1 cellular context compared by ENCODE assay signal in the genomic region with DNA sequence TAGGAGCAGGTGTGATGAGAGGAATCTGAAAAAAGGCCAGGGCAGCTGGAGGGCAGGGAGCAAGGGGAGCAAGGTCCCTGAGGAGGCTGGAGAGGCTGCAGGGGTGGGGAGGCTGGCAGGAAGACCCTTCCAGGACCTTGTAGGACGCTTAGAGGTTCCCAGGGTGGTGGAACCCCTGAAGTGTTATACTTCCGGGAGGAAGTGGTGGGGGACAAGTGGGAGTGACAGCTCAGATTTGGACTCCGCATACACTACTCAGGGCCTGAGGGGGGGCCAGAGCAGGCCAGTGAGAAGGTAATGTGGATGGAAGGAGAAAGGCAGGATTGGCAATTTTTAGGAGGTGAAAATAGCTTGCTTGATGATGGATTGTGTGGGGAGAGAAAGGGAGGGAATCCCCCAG.
TF ChIP-seq lines count a peak whose summit lies in the region.

No MANE protein-coding gene starts in this region.

TF ChIP-seq in GM23338, 12 proteins besides CTCF, POLR2A, EP300 and RAD21:
- TF ChIP-seq STAT1 (IDR thresholded peaks at IDR 0.05; ENCODE audit: unreplicated experiment): no peak
- TF ChIP-seq, protein P1, sequence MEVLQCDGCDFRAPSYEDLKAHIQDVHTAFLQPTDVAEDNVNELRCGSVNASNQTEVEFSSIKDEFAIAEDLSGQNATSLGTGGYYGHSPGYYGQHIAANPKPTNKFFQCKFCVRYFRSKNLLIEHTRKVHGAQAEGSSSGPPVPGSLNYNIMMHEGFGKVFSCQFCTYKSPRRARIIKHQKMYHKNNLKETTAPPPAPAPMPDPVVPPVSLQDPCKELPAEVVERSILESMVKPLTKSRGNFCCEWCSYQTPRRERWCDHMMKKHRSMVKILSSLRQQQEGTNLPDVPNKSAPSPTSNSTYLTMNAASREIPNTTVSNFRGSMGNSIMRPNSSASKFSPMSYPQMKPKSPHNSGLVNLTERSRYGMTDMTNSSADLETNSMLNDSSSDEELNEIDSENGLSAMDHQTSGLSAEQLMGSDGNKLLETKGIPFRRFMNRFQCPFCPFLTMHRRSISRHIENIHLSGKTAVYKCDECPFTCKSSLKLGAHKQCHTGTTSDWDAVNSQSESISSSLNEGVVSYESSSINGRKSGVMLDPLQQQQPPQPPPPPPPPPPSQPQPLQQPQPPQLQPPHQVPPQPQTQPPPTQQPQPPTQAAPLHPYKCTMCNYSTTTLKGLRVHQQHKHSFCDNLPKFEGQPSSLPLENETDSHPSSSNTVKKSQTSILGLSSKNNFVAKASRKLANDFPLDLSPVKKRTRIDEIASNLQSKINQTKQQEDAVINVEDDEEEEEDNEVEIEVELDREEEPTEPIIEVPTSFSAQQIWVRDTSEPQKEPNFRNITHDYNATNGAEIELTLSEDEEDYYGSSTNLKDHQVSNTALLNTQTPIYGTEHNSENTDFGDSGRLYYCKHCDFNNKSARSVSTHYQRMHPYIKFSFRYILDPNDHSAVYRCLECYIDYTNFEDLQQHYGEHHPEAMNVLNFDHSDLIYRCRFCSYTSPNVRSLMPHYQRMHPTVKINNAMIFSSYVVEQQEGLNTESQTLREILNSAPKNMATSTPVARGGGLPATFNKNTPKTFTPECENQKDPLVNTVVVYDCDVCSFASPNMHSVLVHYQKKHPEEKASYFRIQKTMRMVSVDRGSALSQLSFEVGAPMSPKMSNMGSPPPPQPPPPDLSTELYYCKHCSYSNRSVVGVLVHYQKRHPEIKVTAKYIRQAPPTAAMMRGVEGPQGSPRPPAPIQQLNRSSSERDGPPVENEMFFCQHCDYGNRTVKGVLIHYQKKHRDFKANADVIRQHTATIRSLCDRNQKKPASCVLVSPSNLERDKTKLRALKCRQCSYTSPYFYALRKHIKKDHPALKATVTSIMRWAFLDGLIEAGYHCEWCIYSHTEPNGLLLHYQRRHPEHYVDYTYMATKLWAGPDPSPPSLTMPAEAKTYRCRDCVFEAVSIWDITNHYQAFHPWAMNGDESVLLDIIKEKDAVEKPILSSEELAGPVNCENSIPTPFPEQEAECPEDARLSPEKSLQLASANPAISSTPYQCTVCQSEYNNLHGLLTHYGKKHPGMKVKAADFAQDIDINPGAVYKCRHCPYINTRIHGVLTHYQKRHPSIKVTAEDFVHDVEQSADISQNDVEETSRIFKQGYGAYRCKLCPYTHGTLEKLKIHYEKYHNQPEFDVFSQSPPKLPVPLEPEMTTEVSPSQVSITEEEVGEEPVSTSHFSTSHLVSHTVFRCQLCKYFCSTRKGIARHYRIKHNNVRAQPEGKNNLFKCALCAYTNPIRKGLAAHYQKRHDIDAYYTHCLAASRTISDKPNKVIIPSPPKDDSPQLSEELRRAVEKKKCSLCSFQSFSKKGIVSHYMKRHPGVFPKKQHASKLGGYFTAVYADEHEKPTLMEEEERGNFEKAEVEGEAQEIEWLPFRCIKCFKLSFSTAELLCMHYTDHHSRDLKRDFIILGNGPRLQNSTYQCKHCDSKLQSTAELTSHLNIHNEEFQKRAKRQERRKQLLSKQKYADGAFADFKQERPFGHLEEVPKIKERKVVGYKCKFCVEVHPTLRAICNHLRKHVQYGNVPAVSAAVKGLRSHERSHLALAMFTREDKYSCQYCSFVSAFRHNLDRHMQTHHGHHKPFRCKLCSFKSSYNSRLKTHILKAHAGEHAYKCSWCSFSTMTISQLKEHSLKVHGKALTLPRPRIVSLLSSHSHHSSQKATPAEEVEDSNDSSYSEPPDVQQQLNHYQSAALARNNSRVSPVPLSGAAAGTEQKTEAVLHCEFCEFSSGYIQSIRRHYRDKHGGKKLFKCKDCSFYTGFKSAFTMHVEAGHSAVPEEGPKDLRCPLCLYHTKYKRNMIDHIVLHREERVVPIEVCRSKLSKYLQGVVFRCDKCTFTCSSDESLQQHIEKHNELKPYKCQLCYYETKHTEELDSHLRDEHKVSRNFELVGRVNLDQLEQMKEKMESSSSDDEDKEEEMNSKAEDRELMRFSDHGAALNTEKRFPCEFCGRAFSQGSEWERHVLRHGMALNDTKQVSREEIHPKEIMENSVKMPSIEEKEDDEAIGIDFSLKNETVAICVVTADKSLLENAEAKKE (CRISPR knock-in tag; IDR thresholded peaks at IDR 0.05): no peak
- no peak for TF ChIP-seq CREB1 (CRISPR knock-in tag; IDR thresholded peaks at IDR 0.05; ENCODE audit: low read depth)
- TF ChIP-seq, protein P2, sequence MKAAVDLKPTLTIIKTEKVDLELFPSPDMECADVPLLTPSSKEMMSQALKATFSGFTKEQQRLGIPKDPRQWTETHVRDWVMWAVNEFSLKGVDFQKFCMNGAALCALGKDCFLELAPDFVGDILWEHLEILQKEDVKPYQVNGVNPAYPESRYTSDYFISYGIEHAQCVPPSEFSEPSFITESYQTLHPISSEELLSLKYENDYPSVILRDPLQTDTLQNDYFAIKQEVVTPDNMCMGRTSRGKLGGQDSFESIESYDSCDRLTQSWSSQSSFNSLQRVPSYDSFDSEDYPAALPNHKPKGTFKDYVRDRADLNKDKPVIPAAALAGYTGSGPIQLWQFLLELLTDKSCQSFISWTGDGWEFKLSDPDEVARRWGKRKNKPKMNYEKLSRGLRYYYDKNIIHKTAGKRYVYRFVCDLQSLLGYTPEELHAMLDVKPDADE (IDR thresholded peaks at IDR 0.05): no peak
- TF ChIP-seq EZH2phosphoT487 (IDR thresholded peaks at IDR 0.05; ENCODE audit: unreplicated experiment): no peak
- TF ChIP-seq ZNF331 (CRISPR knock-in tag; IDR thresholded peaks at IDR 0.05; ENCODE audit: low read depth): no peak
- TF ChIP-seq NANOG (IDR thresholded peaks at IDR 0.05; ENCODE audit: borderline replicate concordance): no peak
- no peak for TF ChIP-seq ZNF114 (CRISPR knock-in tag; IDR thresholded peaks at IDR 0.05)
- no peak for TF ChIP-seq EZH2 (IDR thresholded peaks at IDR 0.05; ENCODE audit: low read depth, unreplicated experiment)
- TF ChIP-seq, protein P3, sequence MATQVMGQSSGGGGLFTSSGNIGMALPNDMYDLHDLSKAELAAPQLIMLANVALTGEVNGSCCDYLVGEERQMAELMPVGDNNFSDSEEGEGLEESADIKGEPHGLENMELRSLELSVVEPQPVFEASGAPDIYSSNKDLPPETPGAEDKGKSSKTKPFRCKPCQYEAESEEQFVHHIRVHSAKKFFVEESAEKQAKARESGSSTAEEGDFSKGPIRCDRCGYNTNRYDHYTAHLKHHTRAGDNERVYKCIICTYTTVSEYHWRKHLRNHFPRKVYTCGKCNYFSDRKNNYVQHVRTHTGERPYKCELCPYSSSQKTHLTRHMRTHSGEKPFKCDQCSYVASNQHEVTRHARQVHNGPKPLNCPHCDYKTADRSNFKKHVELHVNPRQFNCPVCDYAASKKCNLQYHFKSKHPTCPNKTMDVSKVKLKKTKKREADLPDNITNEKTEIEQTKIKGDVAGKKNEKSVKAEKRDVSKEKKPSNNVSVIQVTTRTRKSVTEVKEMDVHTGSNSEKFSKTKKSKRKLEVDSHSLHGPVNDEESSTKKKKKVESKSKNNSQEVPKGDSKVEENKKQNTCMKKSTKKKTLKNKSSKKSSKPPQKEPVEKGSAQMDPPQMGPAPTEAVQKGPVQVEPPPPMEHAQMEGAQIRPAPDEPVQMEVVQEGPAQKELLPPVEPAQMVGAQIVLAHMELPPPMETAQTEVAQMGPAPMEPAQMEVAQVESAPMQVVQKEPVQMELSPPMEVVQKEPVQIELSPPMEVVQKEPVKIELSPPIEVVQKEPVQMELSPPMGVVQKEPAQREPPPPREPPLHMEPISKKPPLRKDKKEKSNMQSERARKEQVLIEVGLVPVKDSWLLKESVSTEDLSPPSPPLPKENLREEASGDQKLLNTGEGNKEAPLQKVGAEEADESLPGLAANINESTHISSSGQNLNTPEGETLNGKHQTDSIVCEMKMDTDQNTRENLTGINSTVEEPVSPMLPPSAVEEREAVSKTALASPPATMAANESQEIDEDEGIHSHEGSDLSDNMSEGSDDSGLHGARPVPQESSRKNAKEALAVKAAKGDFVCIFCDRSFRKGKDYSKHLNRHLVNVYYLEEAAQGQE (IDR thresholded peaks at IDR 0.05; ENCODE audit: unreplicated experiment): no peak
- TF ChIP-seq JUNB (IDR thresholded peaks at IDR 0.05; ENCODE audit: unreplicated experiment): no peak
